9 cellular contexts compared by ENCODE assay signal in the genomic region with DNA sequence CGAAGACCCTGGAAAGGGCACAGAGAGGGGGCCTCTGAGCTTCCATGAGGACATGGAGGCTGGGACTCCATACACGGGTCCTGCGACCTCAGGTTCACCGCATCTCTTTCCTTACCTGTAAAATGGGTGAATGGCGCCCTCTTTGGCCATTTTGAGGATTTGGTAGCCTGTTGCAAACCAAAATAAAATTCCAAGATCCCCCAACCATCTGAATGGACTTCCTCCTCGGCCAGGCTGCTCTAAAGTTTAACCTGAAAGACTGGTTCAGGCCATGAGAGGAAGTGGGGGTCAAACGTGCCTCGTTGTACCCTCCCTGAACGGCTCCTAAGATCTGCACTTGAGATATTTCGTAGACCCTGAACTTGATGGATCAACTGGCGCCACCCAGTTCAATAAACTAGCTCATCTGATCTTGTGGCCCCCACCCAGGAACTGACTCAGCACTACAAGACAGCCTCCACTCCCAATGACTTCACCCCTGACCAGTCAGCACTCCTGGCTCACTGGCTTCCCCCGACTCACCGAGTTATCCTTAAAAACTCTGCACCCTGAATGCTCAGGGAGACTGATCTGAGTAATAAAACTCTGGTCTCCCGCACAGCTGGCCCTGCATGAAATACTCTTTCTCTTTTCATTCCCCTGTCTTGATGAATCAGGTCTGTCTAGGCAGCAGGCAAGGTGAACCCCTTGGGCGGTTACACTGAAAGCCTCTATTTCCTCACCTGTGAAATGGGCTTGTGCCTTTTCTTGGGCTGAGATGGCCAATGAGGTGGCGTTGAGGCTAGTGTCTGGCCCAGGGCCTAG. TPM values are rescaled to one million over a fixed set of nuclear protein-coding genes. Genes with fewer than 3 reads are reported as not detected.
A peak's percentile ranks its signal among the peaks of the same experiment; 100 is the strongest.
DNase-seq lines count a peak whose midpoint lies in the region; ATAC-seq, FAIRE-seq and TF ChIP-seq lines count a peak whose summit lies in the region.
"Had no signal": no experiment of that assay in that cellular context is flagged by ENCODE, and none has a peak within 500 bp of the region (broad histone marks: within the 10 kb centered on the region; RNA-seq: fewer than 3 reads in every experiment).

No MANE protein-coding gene starts in this region.

- peaks cover 0 to 8% (median 3%) of the 10 kb centered on the region in 7 donors for H3K27me3 ChIP-seq in heart right ventricle
- no peaks in the 10 kb centered on the region for H3K27me3 ChIP-seq in RWPE2 (ENCODE audit: insufficient read depth, poor library complexity, severe bottlenecking)
- no peaks in the 10 kb centered on the region for H3K27me3 ChIP-seq in testis

- ATAC-seq in heart right ventricle: no peak
- ATAC-seq in Right ventricle myocardium superior (ENCODE audit: poor library complexity): no peak
- ATAC-seq in RWPE2 (ENCODE audit: low read depth): peak; percentile 76
- ATAC-seq in GM21526 (IDR thresholded peaks at IDR 0.05; ENCODE audit: low FRiP score, unreplicated experiment): no peak

- peaks cover 0 to 4% (median 0%) of the 10 kb centered on the region in 11 donors for H3K9me3 ChIP-seq in heart right ventricle
- no peaks in the 10 kb centered on the region for H3K9me3 ChIP-seq in RWPE2 (ENCODE audit: severe bottlenecking)
- H3K9me3 ChIP-seq in testis: no peaks in the 10 kb centered on the region

- H3K27ac ChIP-seq in heart right ventricle: no peak overlapping the region
- peak overlapping the region; percentile 95 for H3K27ac ChIP-seq in RWPE2 (ENCODE audit: poor library complexity, severe bottlenecking)
- no peak overlapping the region for H3K27ac ChIP-seq in testis

- H3K4me3 ChIP-seq in heart right ventricle (no peak overlapping the region), RWPE2 (ENCODE audit: severe bottlenecking) (no peak overlapping the region), foreskin fibroblast (ENCODE audit: low read depth in 1 of 2, low read length in 2 of 2) (no peak overlapping the region), testis (no peak overlapping the region)

- whole genome bisulfite sequencing in heart right ventricle, 2 donors: 58 to 71% methylated on average over 16 of the region's 16 CpGs
- WGBS in testis, 2 donors: 74 to 83% methylated on average over 15 to 16 of the region's 16 CpGs

- intact Hi-C loops in heart right ventricle (cut with DNase I) (no loop called here), Right ventricle myocardium superior (cut with DNase I) (no loop called here), testis (cut with DNase I; ENCODE audit: low total_unique reads) (no loop called here)

- no peak for FAIRE-seq in urothelium cell line (lab: Jason Lieb, UNC)

- TF ChIP-seq CTCF in heart right ventricle (IDR thresholded peaks at IDR 0.05) (peak in 5 of 9 donors; percentile 28 to 42 (median 31)), RWPE2 (IDR thresholded peaks at IDR 0.05; ENCODE audit: poor library complexity, severe bottlenecking) (peak; percentile 36), foreskin fibroblast (IDR thresholded peaks at IDR 0.05; ENCODE audit: low read depth, low read length) (peak; percentile 22), testis (IDR thresholded peaks at IDR 0.05) (peak in 1 of 3 experiments; percentile 9)

- no peaks in the 10 kb centered on the region for H3K36me3 ChIP-seq in heart right ventricle
- H3K36me3 ChIP-seq in RWPE2 (ENCODE audit: low read depth): no peaks in the 10 kb centered on the region
- H3K36me3 ChIP-seq in testis (ENCODE audit: low read depth, missing control alignments): no peaks in the 10 kb centered on the region

- DNase-seq in heart right ventricle (no peak), Right ventricle myocardium superior (no peak), RWPE2 (ENCODE audit: low spot score) (peak; percentile 90), foreskin fibroblast (peak in 1 of 2 donors; percentile 26), urothelium cell line (ENCODE audit: low spot score) (peak; percentile 40), testis (no peak)
- DNase-seq in stimulated activated CD4-positive, alpha-beta T cell treated with anti-CD3 and anti-CD28 coated beads, Interleukin-4, amount 100 ng/mL, for 4 hours: no peak

- H3K4me1 ChIP-seq in heart right ventricle: no peaks in the 10 kb centered on the region
- H3K4me1 ChIP-seq in RWPE2 (ENCODE audit: insufficient read depth, poor library complexity, severe bottlenecking): peaks cover 22% of the 10 kb centered on the region
- H3K4me1 ChIP-seq in testis: no peaks in the 10 kb centered on the region

- TF ChIP-seq POLR2A in testis (IDR thresholded peaks at IDR 0.05): no peak

RNA-seq across cellular contexts. Expression of a gene that starts 32.9 kb away (rescaled TPM):
- total RNA-seq in heart right ventricle (under 1 TPM in 1 of 10 donors, not detected in 9; 0.12 TPM), Right ventricle myocardium superior (not detected), testis (under 1 TPM; 0.39 to 0.99 TPM)
- polyA plus RNA-seq in heart right ventricle (under 1 TPM in 1 of 2 donors, not detected in 1; 0.01 TPM), testis (ENCODE audit: insufficient read depth, low read depth, low replicate concordance) (0.34 TPM)
- total RNA-seq: G401 had no signal

RNA-seq across cellular contexts. Expression of a gene that starts 45.3 kb away (rescaled TPM):
- under 1 TPM in 5 of 10 donors, not detected in 5; 0.12 to 0.85 (median 0.37) TPM for total RNA-seq in heart right ventricle
- under 1 TPM; 0.70 to 0.80 TPM for polyA plus RNA-seq in heart right ventricle
- total RNA-seq in Right ventricle myocardium superior: not detected
- 10 to 100 TPM in 1 of 2 donors, 1 to 10 TPM in 1; 2.0 to 10.2 TPM for total RNA-seq in testis
- 21.9 TPM for polyA plus RNA-seq in testis (ENCODE audit: insufficient read depth, low read depth, low replicate concordance)
- total RNA-seq: G401 had no signal

Comparison
In these comparisons a context has a peak if more than half of its experiments do, and no peak if none do; other contexts are left out.
1. DNase-seq: peak in RWPE2 (single experiment) and urothelium cell line (single experiment); none in heart right ventricle (0 of 2), Right ventricle myocardium superior (single experiment), testis (single experiment) and stimulated activated CD4-positive, alpha-beta T cell treated with anti-CD3 and anti-CD28 coated beads, Interleukin-4, amount 100 ng/mL, for 4 hours (0 of 2).